In genomic region chr16:87765776-87766484, GRCh38 we compare ENCODE assay signal across 8 cellular contexts. TPM values are rescaled to one million over a fixed set of nuclear protein-coding genes. Genes with fewer than 3 reads are reported as not detected.
A peak's percentile ranks its signal among the peaks of the same experiment; 100 is the strongest.
DNase-seq lines count a peak whose midpoint lies in the region; ATAC-seq, FAIRE-seq and TF ChIP-seq lines count a peak whose summit lies in the region.

Gene KLHDC4 (minus strand): TSS chr16:87765986. CDS start chr16:87765890, 96 bp downstream.

- H3K27me3 ChIP-seq in CD8-positive, alpha-beta T cell (ENCODE audit: insufficient read depth, low read length) = no peaks in the 10 kb centered on the region
- H3K27me3 ChIP-seq in esophagus muscularis mucosa = no peaks in the 10 kb centered on the region
- H3K27me3 ChIP-seq in muscle layer of duodenum (ENCODE audit: low read depth, low read length) = no peaks in the 10 kb centered on the region

- TF ChIP-seq EP300 in esophagus muscularis mucosa (IDR thresholded peaks at IDR 0.05) = no peak

- DNase-seq in CD8-positive, alpha-beta T cell = peak; percentile 78 to 92 (median 89)
- DNase-seq in HTR-8/SVneo (ENCODE audit: insufficient read length, low spot score) = peak; percentile 95
- DNase-seq in RCC 7860 (ENCODE audit: low spot score) = peak; percentile 72
- peak; percentile 92 to 94 for DNase-seq in activated T-cell treated with anti-CD3 and anti-CD28 coated beads, Interleukin-2, amount 50 U/mL, for 48 hours
- peak; percentile 97 for DNase-seq in esophagus muscularis mucosa (ENCODE audit: extremely low spot score)
- DNase-seq in stimulated activated CD8-positive, alpha-beta memory T cell treated with anti-CD3 and anti-CD28 coated beads, Interleukin-7, amount 100 ng/mL, for 24 hours (ENCODE audit: low read depth) = peak; percentile 87

- TF ChIP-seq CTCF in CD8-positive, alpha-beta T cell (IDR thresholded peaks at IDR 0.05) = no peak
- peak in 1 of 3 experiments; percentile 26 for TF ChIP-seq CTCF in esophagus muscularis mucosa (IDR thresholded peaks at IDR 0.05)

- H3K4me3 Mint-ChIP-seq in CD8-positive, alpha-beta T cell = peak within 1 kb of the TSS; percentile 98

- peaks cover 36% of the 10 kb centered on the region for H3K36me3 Mint-ChIP-seq in CD8-positive, alpha-beta T cell

- POLR2A ChIA-PET in CD8-positive, alpha-beta T cell (lab: Charles Lee) = interaction anchor here (0.6 to 3.1 kb wide), 15 partner anchors 10 to 804 kb away, joined by 3 to 12 read pairs (median 4); partner anchors contain the start of genes BANP, FBXO31, SLC7A5 and ZC3H18

- H3K36me3 ChIP-seq in CD8-positive, alpha-beta T cell (ENCODE audit: insufficient read depth, low read length) = peaks cover 23% of the 10 kb centered on the region
- H3K36me3 ChIP-seq in esophagus muscularis mucosa (peaks cover 11 to 33% (median 26%) of the 10 kb centered on the region in 4 donors), muscle layer of duodenum (ENCODE audit: control insufficient read depth in 1 of 2, insufficient read depth in 2 of 2, low read length in 2 of 2) (peaks cover 8 to 29% of the 10 kb centered on the region in 2 donors)

- H3K9me3 Mint-ChIP-seq in CD8-positive, alpha-beta T cell = no peaks in the 10 kb centered on the region

- ATAC-seq in CD8-positive, alpha-beta T cell = peak; percentile 43
- peak; percentile 73 for ATAC-seq in GM19455 (IDR thresholded peaks at IDR 0.05; ENCODE audit: unreplicated experiment)

- peak within 1 kb of the TSS; percentile 88 for H3K27ac ChIP-seq in CD8-positive, alpha-beta T cell (ENCODE audit: low read depth, low read length)
- H3K27ac ChIP-seq in esophagus muscularis mucosa (replicated peaks in 1 of 4) (peak within 1 kb of the TSS; percentile 86 to 94 (median 89)), muscle layer of duodenum (ENCODE audit: low read length) (peak within 1 kb of the TSS; percentile 60)

- H3K9me3 ChIP-seq in CD8-positive, alpha-beta T cell (ENCODE audit: low read length) = no peaks in the 10 kb centered on the region
- H3K9me3 ChIP-seq in esophagus muscularis mucosa = no peaks in the 10 kb centered on the region
- no peaks in the 10 kb centered on the region for H3K9me3 ChIP-seq in muscle layer of duodenum (ENCODE audit: control insufficient read depth in 1 of 2, low read length in 2 of 2)

- H3K27me3 Mint-ChIP-seq in CD8-positive, alpha-beta T cell (ENCODE audit: low read depth) = no peaks in the 10 kb centered on the region

- CTCF ChIA-PET in CD8-positive, alpha-beta T cell (lab: Charles Lee) = interaction anchor here (1.0 to 9.3 kb wide), 7 partner anchors 10 to 373 kb away, joined by 3 to 71 read pairs (median 5); no protein-coding TSS in a partner anchor

- H3K4me1 ChIP-seq in CD8-positive, alpha-beta T cell (ENCODE audit: insufficient read depth, low read length) = peaks cover 45% of the 10 kb centered on the region
- peaks cover 12 to 26% (median 24%) of the 10 kb centered on the region in 4 donors for H3K4me1 ChIP-seq in esophagus muscularis mucosa
- peaks cover 5 to 19% of the 10 kb centered on the region in 2 donors for H3K4me1 ChIP-seq in muscle layer of duodenum (ENCODE audit: control insufficient read depth in 1 of 2, insufficient read depth in 2 of 2, low read length in 2 of 2)

- H3K4me3 ChIP-seq in CD8-positive, alpha-beta T cell (ENCODE audit: low read depth, low read length) = peak within 1 kb of the TSS; percentile 89
- H3K4me3 ChIP-seq in esophagus muscularis mucosa (peak within 1 kb of the TSS; percentile 86 to 98 (median 96)), muscle layer of duodenum (ENCODE audit: low read depth in 1 of 2, low read length in 2 of 2) (peak within 1 kb of the TSS; percentile 82 to 100)

- FAIRE-seq in HTR-8/SVneo (lab: Jason Lieb, UNC) (no peak), RCC 7860 (lab: Jason Lieb, UNC) (no peak)

- H3K4me1 Mint-ChIP-seq in CD8-positive, alpha-beta T cell (ENCODE audit: low read depth) = peaks cover 42% of the 10 kb centered on the region

- TF ChIP-seq POLR2A in esophagus muscularis mucosa (IDR thresholded peaks at IDR 0.05; ENCODE audit: low read depth) = peak; percentile 41

- intact Hi-C loops in CD8-positive, alpha-beta T cell (cut with DNase I, micrococcal nuclease) = loop anchor here (1.0 to 10.0 kb wide), 15 partner anchors 12 to 1211 kb away; partner anchors contain the start of genes C16orf95 (in 2 of the 2), ZC3H18 (in 2 of the 2), ZCCHC14 (in 2 of the 2) and BANP (in 1 of the 2)
- intact Hi-C loops in esophagus muscularis mucosa (cut with DNase I) = no loop called here

- H3K27ac Mint-ChIP-seq in CD8-positive, alpha-beta T cell = peak within 1 kb of the TSS; percentile 99

- WGBS in esophagus muscularis mucosa = under 1% methylated on average over 29 of the region's 60 CpGs

RNA-seq across cellular contexts. Expression of gene KLHDC4, which starts in this region (rescaled TPM):
- total RNA-seq in CD8-positive, alpha-beta T cell = 10 to 100 TPM; 74.0 to 81.6 TPM
- total RNA-seq in esophagus muscularis mucosa = 10 to 100 TPM; 22.2 to 41.5 (median 31.4) TPM

Comparison
In these comparisons a context has a peak if more than half of its experiments do, and no peak if none do; other contexts are left out.
1. Peak in every context shown above with its lines: DNase-seq, ATAC-seq, H3K4me3 ChIP-seq and H3K27ac ChIP-seq.